Comparison of ENCODE assay signal across 1 cellular context in the genomic region with DNA sequence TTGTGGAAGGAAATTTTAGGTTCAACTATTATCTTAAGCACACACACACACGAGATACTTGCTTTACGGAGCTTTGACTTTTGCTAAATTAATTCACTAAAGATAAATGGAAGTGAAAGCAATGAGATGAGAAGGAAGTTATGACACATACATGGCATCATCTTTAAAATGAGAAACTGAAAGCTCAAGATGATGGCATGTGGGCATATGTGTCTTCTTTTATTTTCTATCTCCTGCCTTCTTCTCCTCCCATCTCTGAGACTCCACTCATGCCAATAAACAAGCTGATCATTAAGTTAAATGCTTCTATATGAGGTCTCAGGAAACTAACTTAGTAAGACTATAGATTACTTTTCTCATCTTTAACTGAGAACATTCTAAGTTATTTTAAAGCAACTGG.
TF ChIP-seq lines count a peak whose summit lies in the region.

No MANE protein-coding gene starts in this region.

TF ChIP-seq in GM12878, 131 proteins besides CTCF, POLR2A, EP300 and RAD21 (continued from another document):
- TF ChIP-seq, protein P1, sequence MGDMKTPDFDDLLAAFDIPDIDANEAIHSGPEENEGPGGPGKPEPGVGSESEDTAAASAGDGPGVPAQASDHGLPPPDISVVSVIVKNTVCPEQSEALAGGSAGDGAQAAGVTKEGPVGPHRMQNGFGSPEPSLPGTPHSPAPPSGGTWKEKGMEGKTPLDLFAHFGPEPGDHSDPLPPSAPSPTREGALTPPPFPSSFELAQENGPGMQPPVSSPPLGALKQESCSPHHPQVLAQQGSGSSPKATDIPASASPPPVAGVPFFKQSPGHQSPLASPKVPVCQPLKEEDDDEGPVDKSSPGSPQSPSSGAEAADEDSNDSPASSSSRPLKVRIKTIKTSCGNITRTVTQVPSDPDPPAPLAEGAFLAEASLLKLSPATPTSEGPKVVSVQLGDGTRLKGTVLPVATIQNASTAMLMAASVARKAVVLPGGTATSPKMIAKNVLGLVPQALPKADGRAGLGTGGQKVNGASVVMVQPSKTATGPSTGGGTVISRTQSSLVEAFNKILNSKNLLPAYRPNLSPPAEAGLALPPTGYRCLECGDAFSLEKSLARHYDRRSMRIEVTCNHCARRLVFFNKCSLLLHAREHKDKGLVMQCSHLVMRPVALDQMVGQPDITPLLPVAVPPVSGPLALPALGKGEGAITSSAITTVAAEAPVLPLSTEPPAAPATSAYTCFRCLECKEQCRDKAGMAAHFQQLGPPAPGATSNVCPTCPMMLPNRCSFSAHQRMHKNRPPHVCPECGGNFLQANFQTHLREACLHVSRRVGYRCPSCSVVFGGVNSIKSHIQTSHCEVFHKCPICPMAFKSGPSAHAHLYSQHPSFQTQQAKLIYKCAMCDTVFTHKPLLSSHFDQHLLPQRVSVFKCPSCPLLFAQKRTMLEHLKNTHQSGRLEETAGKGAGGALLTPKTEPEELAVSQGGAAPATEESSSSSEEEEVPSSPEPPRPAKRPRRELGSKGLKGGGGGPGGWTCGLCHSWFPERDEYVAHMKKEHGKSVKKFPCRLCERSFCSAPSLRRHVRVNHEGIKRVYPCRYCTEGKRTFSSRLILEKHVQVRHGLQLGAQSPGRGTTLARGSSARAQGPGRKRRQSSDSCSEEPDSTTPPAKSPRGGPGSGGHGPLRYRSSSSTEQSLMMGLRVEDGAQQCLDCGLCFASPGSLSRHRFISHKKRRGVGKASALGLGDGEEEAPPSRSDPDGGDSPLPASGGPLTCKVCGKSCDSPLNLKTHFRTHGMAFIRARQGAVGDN (IDR thresholded peaks at IDR 0.05) = no peak
- TF ChIP-seq TAF1 (IDR thresholded peaks at IDR 0.05; ENCODE audit: borderline replicate concordance, low read depth, low read length) (no peak), FOXM1 (IDR thresholded peaks at IDR 0.05; ENCODE audit: low read depth, low read length) (peak; percentile 37; the same call in 1 of the 2 replicates), NFYA (IDR thresholded peaks at IDR 0.05; ENCODE audit: borderline replicate concordance, low read depth, low read length) (no peak), ATF7 (IDR thresholded peaks at IDR 0.05; ENCODE audit: low read depth) (peak; percentile 92), MTA3 (IDR thresholded peaks at IDR 0.05; ENCODE audit: borderline replicate concordance, low read length) (no peak), CBX5 (IDR thresholded peaks at IDR 0.05; ENCODE audit: low read depth) (no peak), IKZF2 (IDR thresholded peaks at IDR 0.05) (no peak), IKZF1 (conservative IDR thresholded peaks at IDR 0.05) (no peak), ZBED1 (IDR thresholded peaks at IDR 0.05; ENCODE audit: borderline replicate concordance) (no peak), TCF12 (IDR thresholded peaks at IDR 0.05; ENCODE audit: low read depth, low read length) (no peak), CREB1 (IDR thresholded peaks at IDR 0.05; ENCODE audit: low read depth) (peak; percentile 78), ZNF274 (IDR thresholded peaks at IDR 0.05; ENCODE audit: insufficient read depth, insufficient read length) (no peak), HDAC2 (IDR thresholded peaks at IDR 0.05) (no peak), IRF4 (IDR thresholded peaks at IDR 0.05; ENCODE audit: low read depth, low read length) (0 out of 2 replicates have a peak, but pooled peaks have one; percentile 24), SPI1 (IDR thresholded peaks at IDR 0.05; ENCODE audit: borderline replicate concordance, insufficient read depth, low read depth, low read length) (peak; percentile 31; the same call in 1 of the 2 replicates), ESRRA (IDR thresholded peaks at IDR 0.05; ENCODE audit: low read length) (no peak), JUNB (IDR thresholded peaks at IDR 0.05) (peak; percentile 66), NFIC (IDR thresholded peaks at IDR 0.05; ENCODE audit: low read depth, low read length) (peak; percentile 61; the same call in 1 of the 2 replicates), CREM (IDR thresholded peaks at IDR 0.05; ENCODE audit: low read depth) (peak; percentile 60), ETV6 (conservative IDR thresholded peaks at IDR 0.05 in 1 of 2, IDR thresholded peaks at IDR 0.05 in 1 of 2; ENCODE audit: borderline replicate concordance in 1 of 2, low read depth in 1 of 2) (0 out of 4 replicates have a peak, but pooled peaks of 1 of the 2 experiments have one; percentile 20), ZNF384 (IDR thresholded peaks at IDR 0.05; ENCODE audit: borderline replicate concordance, low read depth, low read length) (no peak), SIN3A (IDR thresholded peaks at IDR 0.05; ENCODE audit: low read depth, low read length) (no peak), RAD51 (IDR thresholded peaks at IDR 0.05) (no peak), RUNX3 (IDR thresholded peaks at IDR 0.05; ENCODE audit: low read length) (0 out of 2 replicates have a peak, but pooled peaks have one; percentile 8), TBL1XR1 (IDR thresholded peaks at IDR 0.05; ENCODE audit: low read depth, low read length) (no peak)
- TF ChIP-seq, protein P2, sequence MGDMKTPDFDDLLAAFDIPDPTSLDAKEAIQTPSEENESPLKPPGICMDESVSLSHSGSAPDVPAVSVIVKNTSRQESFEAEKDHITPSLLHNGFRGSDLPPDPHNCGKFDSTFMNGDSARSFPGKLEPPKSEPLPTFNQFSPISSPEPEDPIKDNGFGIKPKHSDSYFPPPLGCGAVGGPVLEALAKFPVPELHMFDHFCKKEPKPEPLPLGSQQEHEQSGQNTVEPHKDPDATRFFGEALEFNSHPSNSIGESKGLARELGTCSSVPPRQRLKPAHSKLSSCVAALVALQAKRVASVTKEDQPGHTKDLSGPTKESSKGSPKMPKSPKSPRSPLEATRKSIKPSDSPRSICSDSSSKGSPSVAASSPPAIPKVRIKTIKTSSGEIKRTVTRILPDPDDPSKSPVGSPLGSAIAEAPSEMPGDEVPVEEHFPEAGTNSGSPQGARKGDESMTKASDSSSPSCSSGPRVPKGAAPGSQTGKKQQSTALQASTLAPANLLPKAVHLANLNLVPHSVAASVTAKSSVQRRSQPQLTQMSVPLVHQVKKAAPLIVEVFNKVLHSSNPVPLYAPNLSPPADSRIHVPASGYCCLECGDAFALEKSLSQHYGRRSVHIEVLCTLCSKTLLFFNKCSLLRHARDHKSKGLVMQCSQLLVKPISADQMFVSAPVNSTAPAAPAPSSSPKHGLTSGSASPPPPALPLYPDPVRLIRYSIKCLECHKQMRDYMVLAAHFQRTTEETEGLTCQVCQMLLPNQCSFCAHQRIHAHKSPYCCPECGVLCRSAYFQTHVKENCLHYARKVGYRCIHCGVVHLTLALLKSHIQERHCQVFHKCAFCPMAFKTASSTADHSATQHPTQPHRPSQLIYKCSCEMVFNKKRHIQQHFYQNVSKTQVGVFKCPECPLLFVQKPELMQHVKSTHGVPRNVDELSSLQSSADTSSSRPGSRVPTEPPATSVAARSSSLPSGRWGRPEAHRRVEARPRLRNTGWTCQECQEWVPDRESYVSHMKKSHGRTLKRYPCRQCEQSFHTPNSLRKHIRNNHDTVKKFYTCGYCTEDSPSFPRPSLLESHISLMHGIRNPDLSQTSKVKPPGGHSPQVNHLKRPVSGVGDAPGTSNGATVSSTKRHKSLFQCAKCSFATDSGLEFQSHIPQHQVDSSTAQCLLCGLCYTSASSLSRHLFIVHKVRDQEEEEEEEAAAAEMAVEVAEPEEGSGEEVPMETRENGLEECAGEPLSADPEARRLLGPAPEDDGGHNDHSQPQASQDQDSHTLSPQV (IDR thresholded peaks at IDR 0.05) = no peak
- TF ChIP-seq, protein P3, sequence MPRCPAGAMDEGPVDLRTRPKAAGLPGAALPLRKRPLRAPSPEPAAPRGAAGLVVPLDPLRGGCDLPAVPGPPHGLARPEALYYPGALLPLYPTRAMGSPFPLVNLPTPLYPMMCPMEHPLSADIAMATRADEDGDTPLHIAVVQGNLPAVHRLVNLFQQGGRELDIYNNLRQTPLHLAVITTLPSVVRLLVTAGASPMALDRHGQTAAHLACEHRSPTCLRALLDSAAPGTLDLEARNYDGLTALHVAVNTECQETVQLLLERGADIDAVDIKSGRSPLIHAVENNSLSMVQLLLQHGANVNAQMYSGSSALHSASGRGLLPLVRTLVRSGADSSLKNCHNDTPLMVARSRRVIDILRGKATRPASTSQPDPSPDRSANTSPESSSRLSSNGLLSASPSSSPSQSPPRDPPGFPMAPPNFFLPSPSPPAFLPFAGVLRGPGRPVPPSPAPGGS (IDR thresholded peaks at IDR 0.05; ENCODE audit: borderline replicate concordance, insufficient read depth, low read depth, low read length, poor library complexity, severe bottlenecking) = no peak
- TF ChIP-seq, protein P4, sequence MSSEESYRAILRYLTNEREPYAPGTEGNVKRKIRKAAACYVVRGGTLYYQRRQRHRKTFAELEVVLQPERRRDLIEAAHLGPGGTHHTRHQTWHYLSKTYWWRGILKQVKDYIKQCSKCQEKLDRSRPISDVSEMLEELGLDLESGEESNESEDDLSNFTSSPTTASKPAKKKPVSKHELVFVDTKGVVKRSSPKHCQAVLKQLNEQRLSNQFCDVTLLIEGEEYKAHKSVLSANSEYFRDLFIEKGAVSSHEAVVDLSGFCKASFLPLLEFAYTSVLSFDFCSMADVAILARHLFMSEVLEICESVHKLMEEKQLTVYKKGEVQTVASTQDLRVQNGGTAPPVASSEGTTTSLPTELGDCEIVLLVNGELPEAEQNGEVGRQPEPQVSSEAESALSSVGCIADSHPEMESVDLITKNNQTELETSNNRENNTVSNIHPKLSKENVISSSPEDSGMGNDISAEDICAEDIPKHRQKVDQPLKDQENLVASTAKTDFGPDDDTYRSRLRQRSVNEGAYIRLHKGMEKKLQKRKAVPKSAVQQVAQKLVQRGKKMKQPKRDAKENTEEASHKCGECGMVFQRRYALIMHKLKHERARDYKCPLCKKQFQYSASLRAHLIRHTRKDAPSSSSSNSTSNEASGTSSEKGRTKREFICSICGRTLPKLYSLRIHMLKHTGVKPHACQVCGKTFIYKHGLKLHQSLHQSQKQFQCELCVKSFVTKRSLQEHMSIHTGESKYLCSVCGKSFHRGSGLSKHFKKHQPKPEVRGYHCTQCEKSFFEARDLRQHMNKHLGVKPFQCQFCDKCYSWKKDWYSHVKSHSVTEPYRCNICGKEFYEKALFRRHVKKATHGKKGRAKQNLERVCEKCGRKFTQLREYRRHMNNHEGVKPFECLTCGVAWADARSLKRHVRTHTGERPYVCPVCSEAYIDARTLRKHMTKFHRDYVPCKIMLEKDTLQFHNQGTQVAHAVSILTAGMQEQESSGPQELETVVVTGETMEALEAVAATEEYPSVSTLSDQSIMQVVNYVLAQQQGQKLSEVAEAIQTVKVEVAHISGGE (CRISPR knock-in tag; IDR thresholded peaks at IDR 0.05) = no peak
- TF ChIP-seq, protein P5, sequence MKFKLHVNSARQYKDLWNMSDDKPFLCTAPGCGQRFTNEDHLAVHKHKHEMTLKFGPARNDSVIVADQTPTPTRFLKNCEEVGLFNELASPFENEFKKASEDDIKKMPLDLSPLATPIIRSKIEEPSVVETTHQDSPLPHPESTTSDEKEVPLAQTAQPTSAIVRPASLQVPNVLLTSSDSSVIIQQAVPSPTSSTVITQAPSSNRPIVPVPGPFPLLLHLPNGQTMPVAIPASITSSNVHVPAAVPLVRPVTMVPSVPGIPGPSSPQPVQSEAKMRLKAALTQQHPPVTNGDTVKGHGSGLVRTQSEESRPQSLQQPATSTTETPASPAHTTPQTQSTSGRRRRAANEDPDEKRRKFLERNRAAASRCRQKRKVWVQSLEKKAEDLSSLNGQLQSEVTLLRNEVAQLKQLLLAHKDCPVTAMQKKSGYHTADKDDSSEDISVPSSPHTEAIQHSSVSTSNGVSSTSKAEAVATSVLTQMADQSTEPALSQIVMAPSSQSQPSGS (IDR thresholded peaks at IDR 0.05; ENCODE audit: low read length) = peak; percentile 80
- TF ChIP-seq, protein P6, sequence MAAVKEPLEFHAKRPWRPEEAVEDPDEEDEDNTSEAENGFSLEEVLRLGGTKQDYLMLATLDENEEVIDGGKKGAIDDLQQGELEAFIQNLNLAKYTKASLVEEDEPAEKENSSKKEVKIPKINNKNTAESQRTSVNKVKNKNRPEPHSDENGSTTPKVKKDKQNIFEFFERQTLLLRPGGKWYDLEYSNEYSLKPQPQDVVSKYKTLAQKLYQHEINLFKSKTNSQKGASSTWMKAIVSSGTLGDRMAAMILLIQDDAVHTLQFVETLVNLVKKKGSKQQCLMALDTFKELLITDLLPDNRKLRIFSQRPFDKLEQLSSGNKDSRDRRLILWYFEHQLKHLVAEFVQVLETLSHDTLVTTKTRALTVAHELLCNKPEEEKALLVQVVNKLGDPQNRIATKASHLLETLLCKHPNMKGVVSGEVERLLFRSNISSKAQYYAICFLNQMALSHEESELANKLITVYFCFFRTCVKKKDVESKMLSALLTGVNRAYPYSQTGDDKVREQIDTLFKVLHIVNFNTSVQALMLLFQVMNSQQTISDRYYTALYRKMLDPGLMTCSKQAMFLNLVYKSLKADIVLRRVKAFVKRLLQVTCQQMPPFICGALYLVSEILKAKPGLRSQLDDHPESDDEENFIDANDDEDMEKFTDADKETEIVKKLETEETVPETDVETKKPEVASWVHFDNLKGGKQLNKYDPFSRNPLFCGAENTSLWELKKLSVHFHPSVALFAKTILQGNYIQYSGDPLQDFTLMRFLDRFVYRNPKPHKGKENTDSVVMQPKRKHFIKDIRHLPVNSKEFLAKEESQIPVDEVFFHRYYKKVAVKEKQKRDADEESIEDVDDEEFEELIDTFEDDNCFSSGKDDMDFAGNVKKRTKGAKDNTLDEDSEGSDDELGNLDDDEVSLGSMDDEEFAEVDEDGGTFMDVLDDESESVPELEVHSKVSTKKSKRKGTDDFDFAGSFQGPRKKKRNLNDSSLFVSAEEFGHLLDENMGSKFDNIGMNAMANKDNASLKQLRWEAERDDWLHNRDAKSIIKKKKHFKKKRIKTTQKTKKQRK (IDR thresholded peaks at IDR 0.05; ENCODE audit: low read depth, low read length) = no peak
